In genomic region chr9:93232388-93232965, GRCh38 we compare ENCODE assay signal across 15 cellular contexts. TPM values are rescaled to one million over a fixed set of nuclear protein-coding genes. Genes with fewer than 3 reads are reported as not detected.
DNase-seq lines count a peak whose midpoint lies in the region; TF ChIP-seq lines count a peak whose summit lies in the region.
"Had no signal": no experiment of that assay in that cellular context is flagged by ENCODE, and none has a peak within 500 bp of the region (broad histone marks: within the 10 kb centered on the region; RNA-seq: fewer than 3 reads in every experiment).

No MANE protein-coding gene starts in this region.

- H3K27me3 ChIP-seq in colonic mucosa = no peaks in the 10 kb centered on the region
- no peaks in the 10 kb centered on the region for H3K27me3 ChIP-seq in trophoblast cell (ENCODE audit: insufficient read depth, low read length)
- no peaks in the 10 kb centered on the region for H3K27me3 ChIP-seq in osteoblast (ENCODE audit: insufficient read depth, low read length)

- no peak for TF ChIP-seq CTCF in colonic mucosa (IDR thresholded peaks at IDR 0.05)
- no peak for TF ChIP-seq CTCF in GM20000 (IDR thresholded peaks at IDR 0.05; ENCODE audit: extremely low read depth, missing control alignments)
- TF ChIP-seq CTCF in osteoblast (IDR thresholded peaks at IDR 0.05; ENCODE audit: extremely low read depth, low read depth, low read length) = no peak

- no peaks in the 10 kb centered on the region for H3K9me3 ChIP-seq in colonic mucosa
- H3K9me3 ChIP-seq in trophoblast cell (ENCODE audit: insufficient read depth, low read depth, low read length) = peaks cover 4% of the 10 kb centered on the region
- H3K9me3 ChIP-seq in osteoblast (ENCODE audit: low read depth, low read length) = no peaks in the 10 kb centered on the region
- H3K9me3 ChIP-seq: SK-N-SH had no signal

- no peak overlapping the region for H4K8ac ChIP-seq in trophoblast cell (ENCODE audit: low read depth, low read length)

- H3K27ac ChIP-seq in colonic mucosa (peak overlapping the region; percentile 82), trophoblast cell (ENCODE audit: low read depth, low read length) (no peak overlapping the region), osteoblast (ENCODE audit: low read depth, low read length) (no peak overlapping the region)

- no peak overlapping the region for H3K18ac ChIP-seq in trophoblast cell (ENCODE audit: low read length)

- intact Hi-C loops in colonic mucosa (cut with DNase I) = loop anchor here (5.0 to 10.0 kb wide), 2 partner anchors 35 to 62 kb away; no protein-coding TSS in a partner anchor

- H3K79me1 ChIP-seq in trophoblast cell (ENCODE audit: low read length) = no peaks in the 10 kb centered on the region

- no peak overlapping the region for H2BK12ac ChIP-seq in trophoblast cell (ENCODE audit: low read length)

- peak; percentile 5 for DNase-seq in NCI-H1092 treated with DMSO at 0.1 percent for 48 hours (lab: John Stamatoyannopoulos, UW)
- DNase-seq in NCI-H1092 (lab: John Stamatoyannopoulos, UW) = no peak
- DNase-seq in NCI-H146 (lab: John Stamatoyannopoulos, UW) = peak; percentile 75
- DNase-seq in colonic mucosa = no peak
- no peak for DNase-seq in trophoblast cell
- no peak for DNase-seq in GM20000 (ENCODE audit: low spot score)
- DNase-seq in osteoblast (ENCODE audit: insufficient read length, low spot score, missing footprints) = no peak
- no peak for DNase-seq in RKO (ENCODE audit: low spot score)
- DNase-seq: 8988T, C1 segment of cervical spinal cord, NCI-H187, NCI-H2171 treated with DMSO at 0.1 percent for 48 hours, NCI-H526, SK-N-SH had no signal

- H3K14ac ChIP-seq in trophoblast cell (ENCODE audit: low read length) = no peak overlapping the region

- H3K4me1 ChIP-seq in colonic mucosa (peaks cover 16% of the 10 kb centered on the region), trophoblast cell (ENCODE audit: control insufficient read depth in 1 of 2, insufficient read depth in 2 of 2, low read length in 2 of 2) (no peaks in the 10 kb centered on the region), osteoblast (ENCODE audit: insufficient read depth, low read length) (no peaks in the 10 kb centered on the region)

- no peak overlapping the region for H2AK5ac ChIP-seq in trophoblast cell (ENCODE audit: low read length)

- H3K36me3 ChIP-seq in colonic mucosa (no peaks in the 10 kb centered on the region), trophoblast cell (ENCODE audit: control insufficient read depth in 1 of 2, insufficient read depth in 2 of 2, low read length in 2 of 2) (no peaks in the 10 kb centered on the region), osteoblast (ENCODE audit: insufficient read depth, low read length) (no peaks in the 10 kb centered on the region)

- H4K12ac ChIP-seq in trophoblast cell (ENCODE audit: low read depth, low read length) = no peak overlapping the region

- no peak overlapping the region for H2BK120ac ChIP-seq in trophoblast cell (ENCODE audit: insufficient read depth, low read length, poor library complexity)

- H3K4ac ChIP-seq in trophoblast cell (ENCODE audit: low read depth, low read length) = no peak overlapping the region

- H2BK5ac ChIP-seq in trophoblast cell (ENCODE audit: low read depth, low read length, poor library complexity) = no peak overlapping the region

- H3K9ac ChIP-seq in colonic mucosa (ENCODE audit: low read depth in 2 of 2, low read length in 2 of 2) (no peak overlapping the region), trophoblast cell (ENCODE audit: low read length) (peak overlapping the region; percentile 52)
- H3K9ac ChIP-seq: SK-N-SH had no signal

- H3K4me3 ChIP-seq in colonic mucosa (no peak overlapping the region), trophoblast cell (ENCODE audit: low read depth, low read length) (no peak overlapping the region), osteoblast (ENCODE audit: insufficient read depth, low read length) (no peak overlapping the region)

- WGBS in trophoblast cell (ENCODE audit: extremely low coverage, insufficient coverage, insufficient read length) = no CpG with 5 or more reads among the region's 12 CpGs

- H2AFZ ChIP-seq in trophoblast cell (ENCODE audit: insufficient read depth, low read length, poor library complexity) = no peak overlapping the region
- no peak overlapping the region for H2AFZ ChIP-seq in osteoblast (ENCODE audit: low read length)

- H3K79me2 ChIP-seq in trophoblast cell (ENCODE audit: control insufficient read depth, insufficient read depth, low read length, poor library complexity) = no peaks in the 10 kb centered on the region
- no peaks in the 10 kb centered on the region for H3K79me2 ChIP-seq in osteoblast (ENCODE audit: insufficient read depth, low read length)

- H4K20me1 ChIP-seq in osteoblast (ENCODE audit: insufficient read depth, low read length) = no peaks in the 10 kb centered on the region

- no peak overlapping the region for H3K4me2 ChIP-seq in trophoblast cell (ENCODE audit: low read length)
- no peak overlapping the region for H3K4me2 ChIP-seq in osteoblast (ENCODE audit: insufficient read depth, low read length)
- H3K4me2 ChIP-seq: SK-N-SH had no signal

- H4K91ac ChIP-seq in trophoblast cell (ENCODE audit: low read depth, low read length) = no peak overlapping the region

- no peak overlapping the region for H3K23ac ChIP-seq in trophoblast cell (ENCODE audit: low read length)

RNA-seq across cellular contexts. Expression of gene WNK2, which starts 48.5 kb away (rescaled TPM):
- total RNA-seq in colonic mucosa (100 to 1,000 TPM; 161 to 238 TPM), osteoblast (not detected in 2 replicates)
- polyA plus RNA-seq in trophoblast cell (2013) = 59.1 and 59.5 TPM in 2 replicates
- total RNA-seq: HT1080 had no signal

Comparison
In these comparisons a context has a peak if more than half of its experiments do, and no peak if none do; other contexts are left out.
1. DNase-seq: peak in NCI-H1092 treated with DMSO at 0.1 percent for 48 hours (single experiment) and NCI-H146 (single experiment); none in NCI-H1092 (single experiment), colonic mucosa (single experiment), trophoblast cell (0 of 2), GM20000 (single experiment), osteoblast (single experiment) and RKO (single experiment).
2. RNA of gene WNK2, which starts 48.5 kb away (total RNA-seq): 161 to 238 TPM in colonic mucosa; not detected in osteoblast; every median in the first group is over 100 times any median in the second.